ENCODE assay signal across 9 cellular contexts in the genomic region with DNA sequence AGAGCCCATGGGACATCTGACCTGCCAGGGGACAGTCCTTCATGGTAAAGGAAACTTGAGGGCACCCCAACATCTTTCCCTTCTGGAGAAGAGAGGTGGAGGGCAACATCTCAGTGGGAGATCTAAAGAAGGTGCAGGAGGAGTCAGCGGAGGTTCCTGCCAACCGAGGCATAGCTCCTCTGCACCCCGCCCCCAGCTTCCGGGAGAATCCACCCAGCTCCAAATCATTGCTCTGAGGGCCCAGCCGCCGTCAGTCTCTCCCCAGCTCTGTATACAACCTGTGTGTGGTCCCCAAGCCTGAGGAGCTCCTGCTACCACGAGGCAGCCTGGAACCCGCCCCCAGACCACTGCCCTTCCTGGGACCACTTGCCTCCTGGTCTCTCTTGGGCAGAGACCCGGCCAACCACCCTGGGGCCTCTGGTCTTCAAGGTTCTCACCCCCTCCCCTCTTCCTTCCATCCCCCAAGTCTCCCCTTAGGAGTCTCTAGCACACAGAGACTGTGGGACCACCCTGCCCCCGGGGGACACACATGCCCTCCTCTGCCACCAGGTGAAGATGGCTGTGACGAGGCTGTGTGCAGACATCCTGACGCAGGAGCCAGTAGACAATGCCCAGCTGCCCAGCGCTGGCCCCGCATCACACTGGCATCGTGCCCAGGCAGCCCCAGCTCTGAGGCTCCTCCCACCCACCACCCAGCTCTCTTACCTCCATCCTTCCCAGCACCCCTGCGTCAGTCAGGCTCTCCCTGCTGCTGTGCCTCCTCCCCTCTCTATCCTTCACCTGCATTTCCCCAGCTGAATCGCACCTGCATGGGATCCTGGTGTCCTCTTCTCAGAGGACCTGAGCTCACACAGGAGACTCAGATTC. TPM values are rescaled to one million over a fixed set of nuclear protein-coding genes. Genes with fewer than 3 reads are reported as not detected.
DNase-seq lines count a peak whose midpoint lies in the region; ATAC-seq and TF ChIP-seq lines count a peak whose summit lies in the region.
"Had no signal": no experiment of that assay in that cellular context is flagged by ENCODE, and none has a peak within 500 bp of the region (broad histone marks: within the 10 kb centered on the region; RNA-seq: fewer than 3 reads in every experiment).

No MANE protein-coding gene starts in this region.

- no peak overlapping the region for H3K4me3 ChIP-seq in mucosa of descending colon
- H3K4me3 ChIP-seq in prostate gland: no peak overlapping the region

- DNase-seq in Calu3: peak; percentile 46
- DNase-seq in NCI-H1105 treated with DMSO at 0.1 percent for 48 hours (lab: John Stamatoyannopoulos, UW): peak; percentile 91
- peak; percentile 52 for DNase-seq in activated CD4-positive, alpha-beta T cell treated with anti-CD3 and anti-CD28 coated beads, Interleukin-2, amount 10 ng/mL, durations not matched to agents 7 days and 5 days
- no peak for DNase-seq in mucosa of descending colon
- DNase-seq in prostate gland (ENCODE audit: low spot score): no peak
- no peak for DNase-seq in SIG-M5 treated with dmso at 0.1 percent for 504 hours (lab: John Stamatoyannopoulos, UW; ENCODE audit: unreplicated experiment)
- DNase-seq in NCI-H524 treated with DMSO at 0.1 percent for 48 hours (lab: John Stamatoyannopoulos, UW): no peak
- DNase-seq: amniotic stem cell had no signal

- ATAC-seq in mucosa of descending colon: peak; percentile 15
- no peak for ATAC-seq in GM18870 (IDR thresholded peaks at IDR 0.05; ENCODE audit: unreplicated experiment)

- POLR2A ChIA-PET in activated CD4-positive, alpha-beta T cell treated with anti-CD3 and anti-CD28 coated beads, Interleukin-2, amount 10 ng/mL, durations not matched to agents 7 days and 5 days (lab: Charles Lee): no interaction called here

- 31% methylated on average over 17 of the region's 17 CpGs for WGBS in prostate gland

- H3K36me3 ChIP-seq in mucosa of descending colon (ENCODE audit: low read depth): no peaks in the 10 kb centered on the region
- no peaks in the 10 kb centered on the region for H3K36me3 ChIP-seq in prostate gland

- H3K27me3 Mint-ChIP-seq in Calu3 (ENCODE audit: unreplicated experiment): peaks cover 57% of the 10 kb centered on the region
- peaks cover 26% of the 10 kb centered on the region for H3K27me3 Mint-ChIP-seq in activated CD4-positive, alpha-beta T cell treated with anti-CD3 and anti-CD28 coated beads, Interleukin-2, amount 10 ng/mL, durations not matched to agents 7 days and 5 days

- intact Hi-C loops in Calu3 (cut with micrococcal nuclease; ENCODE audit: unreplicated experiment): no loop called here
- intact Hi-C loops in mucosa of descending colon (cut with DNase I, micrococcal nuclease): no loop called here
- intact Hi-C loops in prostate gland (cut with DNase I): no loop called here

- TF ChIP-seq CTCF in Calu3 (IDR thresholded peaks at IDR 0.05; ENCODE audit: unreplicated experiment) (no peak), mucosa of descending colon (IDR thresholded peaks at IDR 0.05) (no peak), prostate gland (IDR thresholded peaks at IDR 0.05) (no peak)

- H3K4me1 ChIP-seq in mucosa of descending colon (ENCODE audit: low read depth) (peaks cover 16% of the 10 kb centered on the region), prostate gland (replicated peaks) (no peaks in the 10 kb centered on the region)

- H3K9me3 ChIP-seq in mucosa of descending colon: no peaks in the 10 kb centered on the region
- H3K9me3 ChIP-seq in prostate gland: no peaks in the 10 kb centered on the region

- H3K4me1 Mint-ChIP-seq in Calu3 (ENCODE audit: low read depth, unreplicated experiment): peaks cover 18% of the 10 kb centered on the region
- peaks cover 24% of the 10 kb centered on the region for H3K4me1 Mint-ChIP-seq in activated CD4-positive, alpha-beta T cell treated with anti-CD3 and anti-CD28 coated beads, Interleukin-2, amount 10 ng/mL, durations not matched to agents 7 days and 5 days

- TF ChIP-seq POLR2A in prostate gland (IDR thresholded peaks at IDR 0.05): no peak

- no peak overlapping the region for H3K27ac Mint-ChIP-seq in Calu3 (ENCODE audit: unreplicated experiment)
- H3K27ac Mint-ChIP-seq in activated CD4-positive, alpha-beta T cell treated with anti-CD3 and anti-CD28 coated beads, Interleukin-2, amount 10 ng/mL, durations not matched to agents 7 days and 5 days: no peak overlapping the region

- no peaks in the 10 kb centered on the region for H3K9me3 Mint-ChIP-seq in Calu3 (ENCODE audit: low read depth, unreplicated experiment)
- no peaks in the 10 kb centered on the region for H3K9me3 Mint-ChIP-seq in activated CD4-positive, alpha-beta T cell treated with anti-CD3 and anti-CD28 coated beads, Interleukin-2, amount 10 ng/mL, durations not matched to agents 7 days and 5 days

- no peak overlapping the region for H3K27ac ChIP-seq in prostate gland

- CTCF ChIA-PET in Calu3 (lab: Charles Lee): interaction anchor here (0.7 to 1.9 kb wide), 2 partner anchors 49 to 103 kb away, joined by 3 to 8 read pairs; no protein-coding TSS in a partner anchor
- CTCF ChIA-PET in activated CD4-positive, alpha-beta T cell treated with anti-CD3 and anti-CD28 coated beads, Interleukin-2, amount 10 ng/mL, durations not matched to agents 7 days and 5 days (lab: Charles Lee): interaction anchor here (0.5 to 1.7 kb wide), 9 partner anchors 9 to 1749 kb away, joined by 3 to 5 read pairs (median 3); no protein-coding TSS in a partner anchor

- BruUV-seq in Calu3 (replicated peaks; lab: Mats Ljungman, UMichigan): no TSS peak

- no peak overlapping the region for H3K4me3 Mint-ChIP-seq in Calu3 (ENCODE audit: low read depth, unreplicated experiment)
- H3K4me3 Mint-ChIP-seq in activated CD4-positive, alpha-beta T cell treated with anti-CD3 and anti-CD28 coated beads, Interleukin-2, amount 10 ng/mL, durations not matched to agents 7 days and 5 days: no peak overlapping the region

- H3K36me3 Mint-ChIP-seq in Calu3 (ENCODE audit: insufficient read depth, unreplicated experiment): peaks cover 4% of the 10 kb centered on the region
- no peaks in the 10 kb centered on the region for H3K36me3 Mint-ChIP-seq in activated CD4-positive, alpha-beta T cell treated with anti-CD3 and anti-CD28 coated beads, Interleukin-2, amount 10 ng/mL, durations not matched to agents 7 days and 5 days (ENCODE audit: low read depth)

- peaks cover 3% of the 10 kb centered on the region for H3K27me3 ChIP-seq in prostate gland (replicated peaks; ENCODE audit: insufficient read depth)

RNA-seq across cellular contexts. Expression of a gene that starts 13.0 kb away (rescaled TPM):
- total RNA-seq in Calu3 (2022): 38.0 TPM in 2 replicates
- total RNA-seq in activated CD4-positive, alpha-beta T cell treated with anti-CD3 and anti-CD28 coated beads, Interleukin-2, amount 10 ng/mL, durations not matched to agents 7 days and 5 days: 10 to 100 TPM; 18.3 to 21.4 TPM
- 10 to 100 TPM; 26.9 to 46.7 (median 37.9) TPM for total RNA-seq in mucosa of descending colon
- total RNA-seq in prostate gland: 10 to 100 TPM; 32.9 to 36.5 TPM

RNA-seq across cellular contexts. Expression of a gene that starts 25.6 kb away (rescaled TPM):
- total RNA-seq in Calu3 (2022): 13.8 and 17.6 TPM in 2 replicates
- 1 to 10 TPM; 1.5 TPM for total RNA-seq in activated CD4-positive, alpha-beta T cell treated with anti-CD3 and anti-CD28 coated beads, Interleukin-2, amount 10 ng/mL, durations not matched to agents 7 days and 5 days
- 1 to 10 TPM; 5.6 to 8.2 (median 5.7) TPM for total RNA-seq in mucosa of descending colon
- total RNA-seq in prostate gland: 10 to 100 TPM; 26.8 to 30.5 TPM

RNA-seq across cellular contexts. Expression of a gene that starts 54.2 kb away (rescaled TPM):
- total RNA-seq in Calu3 (2022) (29.7 and 30.1 TPM in 2 replicates), mucosa of descending colon (10 to 100 TPM; 45.7 to 55.8 (median 46.7) TPM), prostate gland (10 to 100 TPM; 60.0 to 82.5 TPM)
- total RNA-seq in activated CD4-positive, alpha-beta T cell treated with anti-CD3 and anti-CD28 coated beads, Interleukin-2, amount 10 ng/mL, durations not matched to agents 7 days and 5 days: 10 to 100 TPM; 43.7 to 43.9 TPM

Comparison
In these comparisons a context has a peak if more than half of its experiments do, and no peak if none do; other contexts are left out.
1. DNase-seq: peak in Calu3 (single experiment), NCI-H1105 treated with DMSO at 0.1 percent for 48 hours (single experiment) and activated CD4-positive, alpha-beta T cell treated with anti-CD3 and anti-CD28 coated beads, Interleukin-2, amount 10 ng/mL, durations not matched to agents 7 days and 5 days (single experiment); none in mucosa of descending colon (0 of 3), prostate gland (single experiment), SIG-M5 treated with dmso at 0.1 percent for 504 hours (single experiment) and NCI-H524 treated with DMSO at 0.1 percent for 48 hours (single experiment).